ENCODE assay signal across 3 cellular contexts in genomic region chr1:24207395-24207687, GRCh38. TPM values are rescaled to one million over a fixed set of nuclear protein-coding genes. Genes with fewer than 3 reads are reported as not detected.
"Had no signal": no experiment of that assay in that cellular context is flagged by ENCODE, and none has a peak within 500 bp of the region (broad histone marks: within the 10 kb centered on the region; RNA-seq: fewer than 3 reads in every experiment).

No MANE protein-coding gene starts in this region.

RNA-seq across cellular contexts. Expression of gene IFNLR1, which starts 20.3 kb away (rescaled TPM):
- total RNA-seq: HT1080, IMR-90, K562 had no signal
- polyA plus RNA-seq: IMR-90, K562 had no signal
